Comparison of ENCODE assay signal across 18 cellular contexts in the genomic region with DNA sequence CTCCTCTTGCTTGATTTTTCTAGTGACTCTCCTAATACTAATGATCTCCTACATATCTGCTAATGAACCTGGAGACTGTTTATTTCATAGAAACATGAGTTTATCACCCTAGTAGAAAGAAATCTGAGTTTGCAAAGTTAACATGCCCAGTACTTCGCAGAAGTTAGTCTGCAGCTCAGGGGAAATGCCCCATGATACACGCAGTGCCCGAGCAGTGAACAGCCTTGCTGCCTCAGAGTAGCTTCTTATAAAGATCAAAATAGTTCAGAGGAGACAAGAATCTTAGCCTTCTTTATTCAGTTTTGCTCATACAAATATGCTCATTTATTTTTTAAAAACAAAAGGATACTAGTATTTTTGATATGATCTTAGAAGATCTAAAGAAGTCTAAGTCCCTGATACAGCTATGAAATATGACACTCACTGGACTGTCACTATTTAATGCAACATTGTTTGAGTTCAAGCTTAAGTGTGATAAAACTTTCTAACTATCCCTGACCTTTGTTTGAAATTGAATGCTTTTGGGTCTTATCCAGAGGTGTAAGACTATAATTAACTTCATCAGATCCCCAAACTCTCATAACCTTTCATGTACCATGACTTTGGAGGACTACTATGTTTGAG. TPM values are rescaled to one million over a fixed set of nuclear protein-coding genes. Genes with fewer than 3 reads are reported as not detected.
DNase-seq lines count a peak whose midpoint lies in the region; ATAC-seq and TF ChIP-seq lines count a peak whose summit lies in the region.
"Had no signal": no experiment of that assay in that cellular context is flagged by ENCODE, and none has a peak within 500 bp of the region (broad histone marks: within the 10 kb centered on the region; RNA-seq: fewer than 3 reads in every experiment).

No MANE protein-coding gene starts in this region.

- H4K20me1 ChIP-seq in PC-3 (ENCODE audit: low read length) (0 out of 2 replicates have a peak, but pooled peaks cover 4% of the 10 kb centered on the region), hepatocyte (ENCODE audit: insufficient read depth, poor library complexity, severe bottlenecking) (no peaks in the 10 kb centered on the region)

- H3K36me3 ChIP-seq in PC-3 (ENCODE audit: low read depth, low read length) (no peaks in the 10 kb centered on the region), hepatocyte (replicated peaks; ENCODE audit: insufficient read depth, low read depth) (no peaks in the 10 kb centered on the region), skeletal muscle satellite cell (ENCODE audit: insufficient read depth, low read length) (no peaks in the 10 kb centered on the region), vagina (no peaks in the 10 kb centered on the region)
- H3K36me3 ChIP-seq: Peyer's patch had no signal

- H2AFZ ChIP-seq in PC-3 (ENCODE audit: low read length) (no peak overlapping the region), hepatocyte (peak overlapping the region; percentile 36)

- H3K9me2 ChIP-seq in PC-3 (replicated peaks; ENCODE audit: low read length) (no peaks in the 10 kb centered on the region), hepatocyte (replicated peaks; ENCODE audit: insufficient read depth) (no peaks in the 10 kb centered on the region)

- no peaks in the 10 kb centered on the region for H3F3A ChIP-seq in PC-3 (ENCODE audit: low read length, unreplicated experiment)

- no peaks in the 10 kb centered on the region for H3K9me3 ChIP-seq in PC-3 (ENCODE audit: low read length)
- no peaks in the 10 kb centered on the region for H3K9me3 ChIP-seq in hepatocyte (ENCODE audit: low read depth)
- H3K9me3 ChIP-seq in skeletal muscle satellite cell (replicated peaks; ENCODE audit: low read length) = no peaks in the 10 kb centered on the region
- H3K9me3 ChIP-seq in vagina = no peaks in the 10 kb centered on the region
- H3K9me3 ChIP-seq: Peyer's patch had no signal

- H3K4me3 ChIP-seq in PC-3 (ENCODE audit: low read length) (no peak overlapping the region), hepatocyte (no peak overlapping the region), skeletal muscle satellite cell (ENCODE audit: low read length) (no peak overlapping the region), vagina (no peak overlapping the region)
- H3K4me3 ChIP-seq: Peyer's patch had no signal

- BruUV-seq in PC-3 (replicated peaks; lab: Mats Ljungman, UMichigan) = no TSS peak

- H3K79me2 ChIP-seq in PC-3 (ENCODE audit: low read length) (no peaks in the 10 kb centered on the region), hepatocyte (no peaks in the 10 kb centered on the region)

- no peaks in the 10 kb centered on the region for H3K9me3 Mint-ChIP-seq in neural crest cell
- no peaks in the 10 kb centered on the region for H3K9me3 Mint-ChIP-seq in activated T-helper 1 cell treated with anti-CD3 and anti-CD28 coated beads, Interleukin-12 subunit alpha, Interleukin-12 subunit beta, Interleukin-2, Interleukin-4 antibody, amounts not matched to agents 30 ng/mL and 10 ng/mL and 1 ng/mL, durations not matched to agents 14 hours and 24 hours and 36 hours

- peak overlapping the region; percentile 60 for H3K27ac Mint-ChIP-seq in neural crest cell (ENCODE audit: unreplicated experiment)
- no peak overlapping the region for H3K27ac Mint-ChIP-seq in activated T-helper 1 cell treated with anti-CD3 and anti-CD28 coated beads, Interleukin-12 subunit alpha, Interleukin-12 subunit beta, Interleukin-2, Interleukin-4 antibody, amounts not matched to agents 30 ng/mL and 10 ng/mL and 1 ng/mL, durations not matched to agents 14 hours and 24 hours and 36 hours
- H3K27ac Mint-ChIP-seq: CD14-positive monocyte had no signal

- peak overlapping the region; percentile 13 for H3K4me3 Mint-ChIP-seq in neural crest cell
- H3K4me3 Mint-ChIP-seq in activated T-helper 1 cell treated with anti-CD3 and anti-CD28 coated beads, Interleukin-12 subunit alpha, Interleukin-12 subunit beta, Interleukin-2, Interleukin-4 antibody, amounts not matched to agents 30 ng/mL and 10 ng/mL and 1 ng/mL, durations not matched to agents 14 hours and 24 hours and 36 hours = no peak overlapping the region
- H3K4me3 Mint-ChIP-seq: CD14-positive monocyte had no signal

- TF ChIP-seq CTCF in PC-3 (conservative IDR thresholded peaks at IDR 0.05; ENCODE audit: low read depth, low read length) (no peak), hepatocyte (IDR thresholded peaks at IDR 0.05; ENCODE audit: poor library complexity) (no peak), neural crest cell (conservative IDR thresholded peaks at IDR 0.05) (no peak), vagina (IDR thresholded peaks at IDR 0.05) (no peak)

- H3K4me1 ChIP-seq in PC-3 (ENCODE audit: insufficient read depth, low read length) = no peaks in the 10 kb centered on the region
- H3K4me1 ChIP-seq in hepatocyte (ENCODE audit: insufficient read depth) = no peaks in the 10 kb centered on the region
- no peaks in the 10 kb centered on the region for H3K4me1 ChIP-seq in skeletal muscle satellite cell (ENCODE audit: control insufficient read depth, insufficient read depth, low read length)
- no peaks in the 10 kb centered on the region for H3K4me1 ChIP-seq in vagina
- H3K4me1 ChIP-seq: Peyer's patch had no signal

- no peaks in the 10 kb centered on the region for H3K27me3 Mint-ChIP-seq in neural crest cell (ENCODE audit: low read depth)
- H3K27me3 Mint-ChIP-seq in activated T-helper 1 cell treated with anti-CD3 and anti-CD28 coated beads, Interleukin-12 subunit alpha, Interleukin-12 subunit beta, Interleukin-2, Interleukin-4 antibody, amounts not matched to agents 30 ng/mL and 10 ng/mL and 1 ng/mL, durations not matched to agents 14 hours and 24 hours and 36 hours (ENCODE audit: insufficient read depth) = peaks cover 2% of the 10 kb centered on the region

- WGBS in hepatocyte (ENCODE audit: low lambda C conversion rate, missing lambda C conversion rate) = 44% methylated on average over 3 of the region's 3 CpGs

- intact Hi-C loops in PC-3 (cut with micrococcal nuclease) = no loop called here
- intact Hi-C loops in activated T-helper 1 cell treated with anti-CD3 and anti-CD28 coated beads, Interleukin-12 subunit alpha, Interleukin-12 subunit beta, Interleukin-2, Interleukin-4 antibody, amounts not matched to agents 30 ng/mL and 10 ng/mL and 1 ng/mL, durations not matched to agents 14 hours and 24 hours and 36 hours (cut with micrococcal nuclease) = no loop called here
- intact Hi-C loops in vagina (cut with DNase I) = no loop called here

- H3K27ac ChIP-seq in PC-3 (ENCODE audit: low read length) (no peak overlapping the region), hepatocyte (peak overlapping the region; percentile 3), vagina (no peak overlapping the region)
- H3K27ac ChIP-seq: Peyer's patch had no signal

- H3K36me3 Mint-ChIP-seq in neural crest cell (ENCODE audit: low read depth) = peaks cover 12% of the 10 kb centered on the region
- H3K36me3 Mint-ChIP-seq in activated T-helper 1 cell treated with anti-CD3 and anti-CD28 coated beads, Interleukin-12 subunit alpha, Interleukin-12 subunit beta, Interleukin-2, Interleukin-4 antibody, amounts not matched to agents 30 ng/mL and 10 ng/mL and 1 ng/mL, durations not matched to agents 14 hours and 24 hours and 36 hours (ENCODE audit: low read depth) = no peaks in the 10 kb centered on the region
- H3K36me3 Mint-ChIP-seq: CD14-positive monocyte had no signal

- H3K9ac ChIP-seq in PC-3 (ENCODE audit: low read length) = no peak overlapping the region
- no peak overlapping the region for H3K9ac ChIP-seq in skeletal muscle satellite cell (ENCODE audit: low read depth, low read length)

- CTCF ChIA-PET in PC-3 (lab: Charles Lee) = interaction anchor here (0.6 kb wide), 1 partner anchor 192 kb away, joined by 3 read pairs; the partner anchor contains the start of gene NCKAP1

- DNase-seq in PC-3 = no peak
- no peak for DNase-seq in hepatocyte (ENCODE audit: low spot score)
- DNase-seq in neural crest cell (ENCODE audit: low read depth, low spot score) = no peak
- no peak for DNase-seq in activated T-helper 1 cell treated with anti-CD3 and anti-CD28 coated beads, Interleukin-12 subunit alpha, Interleukin-12 subunit beta, Interleukin-2, Interleukin-4 antibody, amounts not matched to agents 30 ng/mL and 10 ng/mL and 1 ng/mL, durations not matched to agents 14 hours and 24 hours and 36 hours (ENCODE audit: low spot score)
- DNase-seq in vagina (ENCODE audit: extremely low spot score in 2 of 2) = no peak
- DNase-seq in stimulated activated CD4-positive, alpha-beta T cell treated with anti-CD3 and anti-CD28 coated beads, Interleukin-4, amount 100 ng/mL, for 1 hour = no peak
- DNase-seq: COR-L47, DMS153, EL, Kasumi-1, NCI-H1930, NCI-H2171 treated with DMSO at 0.1 percent for 48 hours, NCI-H774, Peyer's patch had no signal

- peaks cover 18% of the 10 kb centered on the region for H3K27me3 ChIP-seq in PC-3 (ENCODE audit: low read length)
- H3K27me3 ChIP-seq in hepatocyte = no peaks in the 10 kb centered on the region
- H3K27me3 ChIP-seq in skeletal muscle satellite cell (ENCODE audit: control insufficient read depth, insufficient read depth, low read length) = no peaks in the 10 kb centered on the region
- H3K27me3 ChIP-seq in vagina = no peaks in the 10 kb centered on the region
- H3K27me3 ChIP-seq: Peyer's patch had no signal

- no peak for TF ChIP-seq POLR2A in vagina (IDR thresholded peaks at IDR 0.05)

- ATAC-seq in PC-3 (peak; percentile 54), HG02970 (IDR thresholded peaks at IDR 0.05; ENCODE audit: low FRiP score, unreplicated experiment) (no peak)

- POLR2A ChIA-PET in PC-3 (lab: Charles Lee; ENCODE audit: unreplicated experiment) = no interaction called here

- no peak overlapping the region for H3K4me2 ChIP-seq in PC-3 (ENCODE audit: low read length)
- peak overlapping the region; percentile 53 for H3K4me2 ChIP-seq in hepatocyte
- H3K4me2 ChIP-seq in skeletal muscle satellite cell (ENCODE audit: low read length) = peak overlapping the region; percentile 9

- H3K4me1 Mint-ChIP-seq in neural crest cell = peaks cover 26% of the 10 kb centered on the region
- no peaks in the 10 kb centered on the region for H3K4me1 Mint-ChIP-seq in activated T-helper 1 cell treated with anti-CD3 and anti-CD28 coated beads, Interleukin-12 subunit alpha, Interleukin-12 subunit beta, Interleukin-2, Interleukin-4 antibody, amounts not matched to agents 30 ng/mL and 10 ng/mL and 1 ng/mL, durations not matched to agents 14 hours and 24 hours and 36 hours (ENCODE audit: low read depth)
- H3K4me1 Mint-ChIP-seq: CD14-positive monocyte had no signal

RNA-seq across cellular contexts. Expression of gene FRZB, which starts 20.5 kb away (rescaled TPM):
- total RNA-seq in PC-3 (2014; rRNA removed) (0.11 and 0.46 TPM in 2 replicates), hepatocyte (72.9 and 118 TPM in 2 replicates), neural crest cell (32.9 and 33.4 TPM in 2 replicates), vagina (3.9 TPM)
- 375 and 534 TPM in 2 replicates for polyA plus RNA-seq in hepatocyte
- not detected in 2 replicates for total RNA-seq in skeletal muscle satellite cell (2012; rRNA removed)
- total RNA-seq in activated T-helper 1 cell treated with anti-CD3 and anti-CD28 coated beads, Interleukin-12 subunit alpha, Interleukin-12 subunit beta, Interleukin-2, Interleukin-4 antibody, amounts not matched to agents 30 ng/mL and 10 ng/mL and 1 ng/mL, durations not matched to agents 14 hours and 24 hours and 36 hours = not detected in 2 replicates
- total RNA-seq: NCI-H460 had no signal
- polyA plus RNA-seq: CD14-positive monocyte had no signal
